Comparison of ENCODE assay signal across 18 cellular contexts in genomic region chr21:42174173-42174572, GRCh38. TPM values are rescaled to one million over a fixed set of nuclear protein-coding genes. Genes with fewer than 3 reads are reported as not detected.
A peak's percentile ranks its signal among the peaks of the same experiment; 100 is the strongest.
DNase-seq lines count a peak whose midpoint lies in the region; ATAC-seq and TF ChIP-seq lines count a peak whose summit lies in the region.
"Had no signal": no experiment of that assay in that cellular context is flagged by ENCODE, and none has a peak within 500 bp of the region (broad histone marks: within the 10 kb centered on the region; RNA-seq: fewer than 3 reads in every experiment).

No MANE protein-coding gene starts in this region.

- peaks cover 2% of the 10 kb centered on the region; the same call in 1 of the 2 replicates for H3K27me3 Mint-ChIP-seq in WTC11 (ENCODE audit: low read depth)

- H3K36me3 ChIP-seq in Loucy (ENCODE audit: insufficient read depth, low read length) (no peaks in the 10 kb centered on the region), stomach (no peaks in the 10 kb centered on the region), PC-9 (ENCODE audit: low read depth) (no peaks in the 10 kb centered on the region)

- H3K4me2 ChIP-seq in Loucy (ENCODE audit: low read depth, low read length, poor library complexity, severe bottlenecking) = peak overlapping the region; percentile 8
- H3K4me2 ChIP-seq in PC-9 = no peak overlapping the region
- H3K4me2 ChIP-seq: GM23338 had no signal

- peaks cover 5% of the 10 kb centered on the region; the same call in 1 of the 2 replicates for H3F3A ChIP-seq in Loucy (ENCODE audit: low read depth)
- H3F3A ChIP-seq in PC-9 (ENCODE audit: insufficient read depth, low read depth) = no peaks in the 10 kb centered on the region

- no peaks in the 10 kb centered on the region for H3K36me3 Mint-ChIP-seq in WTC11
- H3K36me3 Mint-ChIP-seq: activated naive CD4-positive, alpha-beta T cell treated with anti-CD3 and anti-CD28 coated beads, Interleukin-2, amount 10 ng/mL, durations not matched to agents 7 days and 5 days; CD8-positive, alpha-beta T cell; naive B cell had no signal

- intact Hi-C loops in stomach (cut with DNase I; ENCODE audit: low total_unique reads) (no loop called here), PC-9 (cut with micrococcal nuclease; ENCODE audit: unreplicated experiment) (no loop called here)

- no peak for TF ChIP-seq POLR2A in stomach (IDR thresholded peaks at IDR 0.05)

- H3K9me2 ChIP-seq in Loucy (replicated peaks; ENCODE audit: low read depth, low read length) (no peaks in the 10 kb centered on the region), PC-9 (ENCODE audit: insufficient read depth) (no peaks in the 10 kb centered on the region)

- TF ChIP-seq CTCF in Loucy (conservative IDR thresholded peaks at IDR 0.05; ENCODE audit: low read length) = no peak
- TF ChIP-seq CTCF in WTC11 (IDR thresholded peaks at IDR 0.05) = no peak
- TF ChIP-seq CTCF in stomach (IDR thresholded peaks at IDR 0.05) = no peak
- no peak for TF ChIP-seq CTCF in PC-9 (conservative IDR thresholded peaks at IDR 0.05)

- POLR2A ChIA-PET in WTC11 (lab: Charles Lee) = no interaction called here
- POLR2A ChIA-PET in PC-9 (lab: Charles Lee; ENCODE audit: unreplicated experiment) = no interaction called here

- peak overlapping the region; percentile 1 for H3K4me3 ChIP-seq in Loucy (ENCODE audit: low read length, poor library complexity, severe bottlenecking)
- no peak overlapping the region for H3K4me3 ChIP-seq in stomach
- H3K4me3 ChIP-seq in PC-9 = no peak overlapping the region
- H3K4me3 ChIP-seq: GM23338 had no signal

- H3K79me2 ChIP-seq in Loucy (ENCODE audit: insufficient read depth, low read length) = no peaks in the 10 kb centered on the region
- H3K79me2 ChIP-seq in PC-9 (ENCODE audit: low read depth) = no peaks in the 10 kb centered on the region

- H3K27ac Mint-ChIP-seq in WTC11 = no peak overlapping the region
- H3K27ac Mint-ChIP-seq: activated naive CD4-positive, alpha-beta T cell treated with anti-CD3 and anti-CD28 coated beads, Interleukin-2, amount 10 ng/mL, durations not matched to agents 7 days and 5 days; CD8-positive, alpha-beta T cell; GM23338; naive B cell; T-helper 1 cell treated with Interleukin-12 subunit alpha and Interleukin-12 subunit beta and Interleukin-4 antibody, amounts not matched to agents 30 μg/mL and 1 μg/mL, for 36 hours had no signal

- H3K4me1 Mint-ChIP-seq in WTC11 = no peaks in the 10 kb centered on the region
- H3K4me1 Mint-ChIP-seq: activated naive CD4-positive, alpha-beta T cell treated with anti-CD3 and anti-CD28 coated beads, Interleukin-2, amount 10 ng/mL, durations not matched to agents 7 days and 5 days had no signal

- TF ChIP-seq EP300 in stomach (IDR thresholded peaks at IDR 0.05) = no peak

- no peaks in the 10 kb centered on the region for H3K27me3 ChIP-seq in Loucy (ENCODE audit: insufficient read depth, low read length, poor library complexity, severe bottlenecking)
- no peaks in the 10 kb centered on the region for H3K27me3 ChIP-seq in stomach
- no peaks in the 10 kb centered on the region for H3K27me3 ChIP-seq in PC-9 (ENCODE audit: insufficient read depth, low read depth)

- no TSS peak for BruUV-seq in PC-9 (replicated peaks; lab: Mats Ljungman, UMichigan)

- no peaks in the 10 kb centered on the region for H4K20me1 ChIP-seq in Loucy (ENCODE audit: insufficient read depth, low read length, poor library complexity, severe bottlenecking)
- H4K20me1 ChIP-seq in PC-9 (ENCODE audit: insufficient read depth) = no peaks in the 10 kb centered on the region

- H3K9me3 Mint-ChIP-seq in WTC11 = peaks cover 9% of the 10 kb centered on the region
- H3K9me3 Mint-ChIP-seq: activated naive CD4-positive, alpha-beta T cell treated with anti-CD3 and anti-CD28 coated beads, Interleukin-2, amount 10 ng/mL, durations not matched to agents 7 days and 5 days; CD8-positive, alpha-beta T cell; GM23338; T-helper 1 cell treated with Interleukin-12 subunit alpha and Interleukin-12 subunit beta and Interleukin-4 antibody, amounts not matched to agents 30 μg/mL and 1 μg/mL, for 36 hours had no signal

- DNase-seq in activated CD4-positive, CD25-positive, alpha-beta regulatory T cell treated with anti-CD3 and anti-CD28 coated beads, Interleukin-2, amount 50 U/mL, for 72 hours = peak; percentile 33
- no peak for DNase-seq in activated CD4-positive, CD25-positive, alpha-beta regulatory T cell (lab: John Stamatoyannopoulos, UW)
- DNase-seq in WTC11 (ENCODE audit: low spot score) = no peak
- peak; percentile 19 for DNase-seq in stomach
- no peak for DNase-seq in DMS114 treated with DMSO at 0.1 percent for 48 hours (lab: John Stamatoyannopoulos, UW; ENCODE audit: unreplicated experiment)
- DNase-seq in mucosa of gallbladder (ENCODE audit: low spot score) = no peak
- no peak for DNase-seq in PC-9
- DNase-seq: activated naive CD4-positive, alpha-beta T cell treated with anti-CD3 and anti-CD28 coated beads, Interleukin-2, amount 10 ng/mL, durations not matched to agents 7 days and 5 days; CD8-positive, alpha-beta T cell; left ventricle myocardium superior; naive B cell; NCI-H1694; NCI-H510A treated with DMSO at 0.1 percent for 48 hours; stimulated activated naive CD4-positive, alpha-beta T cell had no signal

- no peak; the same call in 1 of the 2 replicates for ATAC-seq in WTC11
- ATAC-seq: activated CD4-positive, CD25-positive, alpha-beta regulatory T cell treated with anti-CD3 and anti-CD28 coated beads, Interleukin-2, amount 50 U/mL, for 24 hours; CD8-positive, alpha-beta T cell; GM23338; left ventricle myocardium superior had no signal

- CTCF ChIA-PET in WTC11 (lab: Charles Lee) = no interaction called here
- CTCF ChIA-PET in PC-9 (lab: Charles Lee) = no interaction called here

- H3K9me3 ChIP-seq in Loucy (ENCODE audit: insufficient read depth, low read depth, low read length) (no peaks in the 10 kb centered on the region), stomach (no peaks in the 10 kb centered on the region), PC-9 (ENCODE audit: insufficient read depth, low read depth) (no peaks in the 10 kb centered on the region)

- H3K27ac ChIP-seq in stomach = no peak overlapping the region
- H3K27ac ChIP-seq in PC-9 = no peak overlapping the region

- WGBS in stomach, 5 donors = 90 to 95% (median 91%) methylated on average over 4 of the region's 4 CpGs

- H3K4me1 ChIP-seq in Loucy (ENCODE audit: insufficient read depth, low read length, poor library complexity, severe bottlenecking) (peaks cover 13% of the 10 kb centered on the region), stomach (peaks cover 0 to 16% (median 3%) of the 10 kb centered on the region in 4 donors), PC-9 (replicated peaks; ENCODE audit: insufficient read depth) (no peaks in the 10 kb centered on the region)

- H2AFZ ChIP-seq in Loucy (ENCODE audit: low read length) (no peak overlapping the region), PC-9 (no peak overlapping the region)
- H2AFZ ChIP-seq: GM23338 had no signal

- no peak overlapping the region for H3K9ac ChIP-seq in Loucy (ENCODE audit: low read depth, low read length, poor library complexity, severe bottlenecking)

- no peak overlapping the region for H3K4me3 Mint-ChIP-seq in WTC11
- H3K4me3 Mint-ChIP-seq: activated naive CD4-positive, alpha-beta T cell treated with anti-CD3 and anti-CD28 coated beads, Interleukin-2, amount 10 ng/mL, durations not matched to agents 7 days and 5 days; CD8-positive, alpha-beta T cell; GM23338; naive B cell; T-helper 1 cell treated with Interleukin-12 subunit alpha and Interleukin-12 subunit beta and Interleukin-4 antibody, amounts not matched to agents 30 μg/mL and 1 μg/mL, for 36 hours had no signal

TF ChIP-seq in WTC11, 78 proteins besides CTCF, POLR2A, EP300 and RAD21 (continues in another document):
- peak; percentile 44; the same call in 1 of the 2 replicates for TF ChIP-seq USF2 (CRISPR knock-in tag; IDR thresholded peaks at IDR 0.05)
- TF ChIP-seq ZNF416 (CRISPR knock-in tag; IDR thresholded peaks at IDR 0.05) = no peak
- no peak for TF ChIP-seq AFF4 (CRISPR knock-in tag; IDR thresholded peaks at IDR 0.05; ENCODE audit: borderline replicate concordance)
- 0 out of 2 replicates have a peak, but pooled peaks have one; percentile 15 for TF ChIP-seq NFYB (CRISPR knock-in tag; conservative IDR thresholded peaks at IDR 0.05; ENCODE audit: low read depth)

RNA-seq across cellular contexts. Expression of gene ABCG1, which starts 44.8 kb away (rescaled TPM):
- total RNA-seq in WTC11 (2021) (2.9 to 4.0 TPM (median 3.7 TPM) in 3 replicates), stomach (10 to 100 TPM in 4 of 5 donors, 1 to 10 TPM in 1; 4.1 to 65.9 (median 31.6) TPM), mucosa of gallbladder (19.5 TPM), PC-9 (2021) (4.4 and 5.6 TPM in 2 replicates)
- polyA plus RNA-seq in stomach = 1 to 10 TPM; 3.1 to 4.7 (median 4.2) TPM

Comparison
In these comparisons a context has a peak if more than half of its experiments do, and no peak if none do; other contexts are left out.
1. DNase-seq: peak in activated CD4-positive, CD25-positive, alpha-beta regulatory T cell treated with anti-CD3 and anti-CD28 coated beads, Interleukin-2, amount 50 U/mL, for 72 hours (single experiment) and stomach (single experiment); none in activated CD4-positive, CD25-positive, alpha-beta regulatory T cell (0 of 4), WTC11 (single experiment), DMS114 treated with DMSO at 0.1 percent for 48 hours (single experiment), mucosa of gallbladder (single experiment) and PC-9 (0 of 2).